1 cellular context compared by ENCODE assay signal in the genomic region with DNA sequence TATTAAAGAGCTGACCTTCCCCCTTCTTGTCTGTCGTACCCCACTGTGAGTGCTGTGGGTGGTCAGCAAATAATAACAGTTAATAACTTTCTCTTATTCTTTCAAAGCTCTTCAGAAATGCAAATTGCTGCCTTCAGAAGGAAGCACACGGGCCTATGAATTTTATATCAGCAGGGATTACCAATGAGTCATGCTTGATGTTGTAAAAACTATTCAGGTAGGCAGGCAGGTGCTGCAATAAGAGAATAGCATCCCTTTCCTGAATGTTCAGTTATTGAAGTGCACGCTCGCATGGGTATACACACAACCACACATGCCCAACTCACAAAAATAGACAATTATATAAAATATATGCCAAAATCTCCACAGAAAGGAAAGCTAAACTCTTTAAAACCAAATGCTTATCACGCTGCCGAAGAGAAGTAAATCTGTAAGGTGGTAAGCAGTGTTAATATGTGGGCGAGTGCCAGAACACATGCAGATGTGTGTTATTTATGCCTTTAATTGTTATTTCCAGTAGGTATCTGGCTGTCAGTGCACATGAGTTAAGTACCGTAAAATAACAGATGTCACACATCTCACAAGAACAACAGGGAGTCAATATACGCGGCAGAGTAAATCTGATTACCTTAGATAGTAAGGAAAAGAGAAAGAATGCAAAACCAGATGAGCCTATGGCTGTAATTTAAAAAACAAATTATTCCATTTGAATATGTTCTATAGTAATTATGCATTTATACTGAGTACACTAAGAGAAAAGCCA.
TF ChIP-seq lines count a peak whose summit lies in the region.

No MANE protein-coding gene starts in this region.

TF ChIP-seq in K562, 482 proteins besides CTCF, POLR2A, EP300 and RAD21:
- TF ChIP-seq, protein P1, sequence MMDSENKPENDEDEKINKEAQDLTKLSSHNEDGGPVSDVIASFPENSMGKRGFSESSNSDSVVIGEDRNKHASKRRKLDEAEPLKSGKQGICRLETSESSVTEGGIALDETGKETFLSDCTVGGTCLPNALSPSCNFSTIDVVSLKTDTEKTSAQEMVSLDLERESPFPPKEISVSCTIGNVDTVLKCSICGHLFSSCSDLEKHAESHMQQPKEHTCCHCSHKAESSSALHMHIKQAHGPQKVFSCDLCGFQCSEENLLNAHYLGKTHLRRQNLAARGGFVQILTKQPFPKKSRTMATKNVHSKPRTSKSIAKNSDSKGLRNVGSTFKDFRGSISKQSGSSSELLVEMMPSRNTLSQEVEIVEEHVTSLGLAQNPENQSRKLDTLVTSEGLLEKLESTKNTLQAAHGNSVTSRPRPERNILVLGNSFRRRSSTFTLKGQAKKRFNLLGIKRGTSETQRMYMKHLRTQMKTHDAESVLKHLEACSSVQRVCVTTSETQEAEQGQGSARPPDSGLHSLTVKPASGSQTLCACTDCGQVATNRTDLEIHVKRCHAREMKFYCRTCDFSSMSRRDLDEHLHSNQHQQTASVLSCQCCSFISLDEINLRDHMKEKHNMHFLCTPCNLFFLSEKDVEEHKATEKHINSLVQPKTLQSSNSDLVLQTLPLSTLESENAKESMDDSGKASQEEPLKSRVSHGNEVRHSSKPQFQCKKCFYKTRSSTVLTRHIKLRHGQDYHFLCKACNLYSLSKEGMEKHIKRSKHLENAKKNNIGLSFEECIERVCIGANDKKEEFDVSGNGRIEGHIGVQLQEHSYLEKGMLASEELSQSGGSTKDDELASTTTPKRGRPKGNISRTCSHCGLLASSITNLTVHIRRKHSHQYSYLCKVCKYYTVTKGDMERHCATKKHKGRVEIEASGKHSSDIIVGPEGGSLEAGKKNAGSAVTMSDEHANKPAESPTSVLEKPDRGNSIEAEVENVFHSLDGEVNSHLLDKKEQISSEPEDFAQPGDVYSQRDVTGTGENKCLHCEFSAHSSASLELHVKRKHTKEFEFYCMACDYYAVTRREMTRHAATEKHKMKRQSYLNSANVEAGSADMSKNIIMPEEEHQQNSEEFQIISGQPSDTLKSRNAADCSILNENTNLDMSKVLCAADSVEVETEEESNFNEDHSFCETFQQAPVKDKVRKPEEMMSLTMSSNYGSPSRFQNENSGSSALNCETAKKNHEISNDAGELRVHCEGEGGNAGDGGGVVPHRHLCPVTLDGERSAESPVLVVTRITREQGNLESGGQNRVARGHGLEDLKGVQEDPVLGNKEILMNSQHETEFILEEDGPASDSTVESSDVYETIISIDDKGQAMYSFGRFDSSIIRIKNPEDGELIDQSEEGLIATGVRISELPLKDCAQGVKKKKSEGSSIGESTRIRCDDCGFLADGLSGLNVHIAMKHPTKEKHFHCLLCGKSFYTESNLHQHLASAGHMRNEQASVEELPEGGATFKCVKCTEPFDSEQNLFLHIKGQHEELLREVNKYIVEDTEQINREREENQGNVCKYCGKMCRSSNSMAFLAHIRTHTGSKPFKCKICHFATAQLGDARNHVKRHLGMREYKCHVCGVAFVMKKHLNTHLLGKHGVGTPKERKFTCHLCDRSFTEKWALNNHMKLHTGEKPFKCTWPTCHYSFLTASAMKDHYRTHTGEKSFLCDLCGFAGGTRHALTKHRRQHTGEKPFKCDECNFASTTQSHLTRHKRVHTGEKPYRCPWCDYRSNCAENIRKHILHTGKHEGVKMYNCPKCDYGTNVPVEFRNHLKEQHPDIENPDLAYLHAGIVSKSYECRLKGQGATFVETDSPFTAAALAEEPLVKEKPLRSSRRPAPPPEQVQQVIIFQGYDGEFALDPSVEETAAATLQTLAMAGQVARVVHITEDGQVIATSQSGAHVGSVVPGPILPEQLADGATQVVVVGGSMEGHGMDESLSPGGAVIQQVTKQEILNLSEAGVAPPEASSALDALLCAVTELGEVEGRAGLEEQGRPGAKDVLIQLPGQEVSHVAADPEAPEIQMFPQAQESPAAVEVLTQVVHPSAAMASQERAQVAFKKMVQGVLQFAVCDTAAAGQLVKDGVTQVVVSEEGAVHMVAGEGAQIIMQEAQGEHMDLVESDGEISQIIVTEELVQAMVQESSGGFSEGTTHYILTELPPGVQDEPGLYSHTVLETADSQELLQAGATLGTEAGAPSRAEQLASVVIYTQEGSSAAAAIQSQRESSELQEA (IDR thresholded peaks at IDR 0.05; ENCODE audit: low read depth), result no peak
- TF ChIP-seq, protein P2, sequence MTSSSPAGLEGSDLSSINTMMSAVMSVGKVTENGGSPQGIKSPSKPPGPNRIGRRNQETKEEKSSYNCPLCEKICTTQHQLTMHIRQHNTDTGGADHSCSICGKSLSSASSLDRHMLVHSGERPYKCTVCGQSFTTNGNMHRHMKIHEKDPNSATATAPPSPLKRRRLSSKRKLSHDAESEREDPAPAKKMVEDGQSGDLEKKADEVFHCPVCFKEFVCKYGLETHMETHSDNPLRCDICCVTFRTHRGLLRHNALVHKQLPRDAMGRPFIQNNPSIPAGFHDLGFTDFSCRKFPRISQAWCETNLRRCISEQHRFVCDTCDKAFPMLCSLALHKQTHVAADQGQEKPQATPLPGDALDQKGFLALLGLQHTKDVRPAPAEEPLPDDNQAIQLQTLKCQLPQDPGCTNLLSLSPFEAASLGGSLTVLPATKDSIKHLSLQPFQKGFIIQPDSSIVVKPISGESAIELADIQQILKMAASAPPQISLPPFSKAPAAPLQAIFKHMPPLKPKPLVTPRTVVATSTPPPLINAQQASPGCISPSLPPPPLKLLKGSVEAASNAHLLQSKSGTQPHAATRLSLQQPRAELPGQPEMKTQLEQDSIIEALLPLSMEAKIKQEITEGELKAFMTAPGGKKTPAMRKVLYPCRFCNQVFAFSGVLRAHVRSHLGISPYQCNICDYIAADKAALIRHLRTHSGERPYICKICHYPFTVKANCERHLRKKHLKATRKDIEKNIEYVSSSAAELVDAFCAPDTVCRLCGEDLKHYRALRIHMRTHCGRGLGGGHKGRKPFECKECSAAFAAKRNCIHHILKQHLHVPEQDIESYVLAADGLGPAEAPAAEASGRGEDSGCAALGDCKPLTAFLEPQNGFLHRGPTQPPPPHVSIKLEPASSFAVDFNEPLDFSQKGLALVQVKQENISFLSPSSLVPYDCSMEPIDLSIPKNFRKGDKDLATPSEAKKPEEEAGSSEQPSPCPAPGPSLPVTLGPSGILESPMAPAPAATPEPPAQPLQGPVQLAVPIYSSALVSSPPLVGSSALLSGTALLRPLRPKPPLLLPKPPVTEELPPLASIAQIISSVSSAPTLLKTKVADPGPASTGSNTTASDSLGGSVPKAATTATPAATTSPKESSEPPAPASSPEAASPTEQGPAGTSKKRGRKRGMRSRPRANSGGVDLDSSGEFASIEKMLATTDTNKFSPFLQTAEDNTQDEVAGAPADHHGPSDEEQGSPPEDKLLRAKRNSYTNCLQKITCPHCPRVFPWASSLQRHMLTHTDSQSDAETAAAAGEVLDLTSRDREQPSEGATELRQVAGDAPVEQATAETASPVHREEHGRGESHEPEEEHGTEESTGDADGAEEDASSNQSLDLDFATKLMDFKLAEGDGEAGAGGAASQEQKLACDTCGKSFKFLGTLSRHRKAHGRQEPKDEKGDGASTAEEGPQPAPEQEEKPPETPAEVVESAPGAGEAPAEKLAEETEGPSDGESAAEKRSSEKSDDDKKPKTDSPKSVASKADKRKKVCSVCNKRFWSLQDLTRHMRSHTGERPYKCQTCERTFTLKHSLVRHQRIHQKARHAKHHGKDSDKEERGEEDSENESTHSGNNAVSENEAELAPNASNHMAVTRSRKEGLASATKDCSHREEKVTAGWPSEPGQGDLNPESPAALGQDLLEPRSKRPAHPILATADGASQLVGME (CRISPR knock-in tag; IDR thresholded peaks at IDR 0.05), result no peak
- 0 out of 2 replicates have a peak, but pooled peaks have one; percentile 1 for TF ChIP-seq CXXC5 (CRISPR knock-in tag; IDR thresholded peaks at IDR 0.05)
TF ChIP-seq in K562: peak in this region for 1.
